In genomic region chr22:38760477-38761201, GRCh38 we compare ENCODE assay signal across 12 cellular contexts. TPM values are rescaled to one million over a fixed set of nuclear protein-coding genes. Genes with fewer than 3 reads are reported as not detected.
DNase-seq lines count a peak whose midpoint lies in the region; ATAC-seq, FAIRE-seq and TF ChIP-seq lines count a peak whose summit lies in the region.
"Had no signal": no experiment of that assay in that cellular context is flagged by ENCODE, and none has a peak within 500 bp of the region (broad histone marks: within the 10 kb centered on the region; RNA-seq: fewer than 3 reads in every experiment).

No MANE protein-coding gene starts in this region.

- H4K91ac ChIP-seq in neuronal stem cell (ENCODE audit: low read depth, low read length, poor library complexity), result peak overlapping the region; percentile 82

- no peak overlapping the region for H3K27ac Mint-ChIP-seq in natural killer cell
- H3K27ac Mint-ChIP-seq: activated CD4-positive, alpha-beta memory T cell treated with anti-CD3 and anti-CD28 coated beads, Interleukin-2, amount 10 ng/mL, durations not matched to agents 7 days and 5 days had no signal

- H2AK5ac ChIP-seq in neuronal stem cell (ENCODE audit: low read depth, low read length), result no peak overlapping the region

- FAIRE-seq in GM12878 (lab: Jason Lieb, UNC), result no peak

- ATAC-seq in GM12878 (no peak), natural killer cell (no peak)
- ATAC-seq: left colon, sciatic nerve had no signal

- DNase-seq in NCI-H1417 (lab: John Stamatoyannopoulos, UW) (peak; percentile 10 to 61 (median 50)), NCI-H1417 treated with DMSO at 0.1 percent for 48 hours (lab: John Stamatoyannopoulos, UW) (no peak), NCI-H1694 (lab: John Stamatoyannopoulos, UW) (peak; percentile 81), GM12878 (ENCODE audit: low read depth, low spot score) (no peak), neuronal stem cell (ENCODE audit: low spot score) (no peak), medulla oblongata (ENCODE audit: extremely low spot score) (no peak), natural killer cell (no peak)
- DNase-seq in activated CD4-positive, alpha-beta T cell treated with anti-CD3 and anti-CD28 coated beads, Interleukin-2, amount 50 U/mL, for 4 hours, result no peak
- DNase-seq: activated CD4-positive, alpha-beta memory T cell treated with anti-CD3 and anti-CD28 coated beads, Interleukin-2, amount 10 ng/mL, durations not matched to agents 7 days and 5 days; amniotic stem cell; left colon had no signal

- H3K27ac ChIP-seq in GM12878 (ENCODE audit: control insufficient read depth, insufficient read depth) (no peak overlapping the region), neuronal stem cell (replicated peaks; ENCODE audit: low read length) (no peak overlapping the region)

- H4K8ac ChIP-seq in neuronal stem cell (ENCODE audit: low read depth, low read length), result peak overlapping the region; percentile 84

- CTCF ChIA-PET in GM12878 (lab: Yijun Ruan, JAX), result interaction anchor here (7.5 kb wide), 1 partner anchor 8 kb away, joined by 42 read pairs; no protein-coding TSS in a partner anchor

- SMC1A ChIA-PET in GM12878 (lab: Charles Lee; ENCODE audit: uncharacterized antibody, unreplicated experiment), result no interaction called here

- H3K4me3 ChIP-seq in GM12878 (no peak overlapping the region), neuronal stem cell (ENCODE audit: low read length in 2 of 2) (no peak overlapping the region)

- POLR2A ChIA-PET in GM12878 (lab: Charles Lee), result interaction anchor here (0.5 kb wide), 1 partner anchor 13 kb away, joined by 4 read pairs; no protein-coding TSS in a partner anchor

- H2BK12ac ChIP-seq in neuronal stem cell (ENCODE audit: low read length), result no peak overlapping the region

- peaks cover 2% of the 10 kb centered on the region for H3K79me1 ChIP-seq in neuronal stem cell (ENCODE audit: low read depth, low read length)

- no peaks in the 10 kb centered on the region for H3K27me3 Mint-ChIP-seq in natural killer cell (ENCODE audit: low read depth in 2 of 2)
- H3K27me3 Mint-ChIP-seq: activated CD4-positive, alpha-beta memory T cell treated with anti-CD3 and anti-CD28 coated beads, Interleukin-2, amount 10 ng/mL, durations not matched to agents 7 days and 5 days had no signal

- H2BK5ac ChIP-seq in neuronal stem cell (ENCODE audit: low read length), result no peak overlapping the region

- H2AFZ ChIP-seq in GM12878 (ENCODE audit: control insufficient read depth, low read depth, low read length) (no peak overlapping the region), neuronal stem cell (ENCODE audit: low read length) (no peak overlapping the region)

- no peaks in the 10 kb centered on the region for H3K27me3 ChIP-seq in GM12878 (replicated peaks in 1 of 2; ENCODE audit: control insufficient read depth in 2 of 2, insufficient read depth in 2 of 2, low read length in 1 of 2)
- H3K27me3 ChIP-seq in neuronal stem cell (ENCODE audit: control insufficient read depth in 3 of 3, insufficient read depth in 3 of 3, low read depth in 1 of 3, low read length in 3 of 3), result peaks cover 0 to 7% (median 2%) of the 10 kb centered on the region in 3 experiments

- no peak overlapping the region for H3K4ac ChIP-seq in neuronal stem cell (ENCODE audit: low read length)

- H3K4me3 Mint-ChIP-seq in natural killer cell, result no peak overlapping the region
- H3K4me3 Mint-ChIP-seq: activated CD4-positive, alpha-beta memory T cell treated with anti-CD3 and anti-CD28 coated beads, Interleukin-2, amount 10 ng/mL, durations not matched to agents 7 days and 5 days had no signal

- peak overlapping the region; percentile 55 for H2BK15ac ChIP-seq in neuronal stem cell (ENCODE audit: low read length)

- H4K20me1 ChIP-seq in GM12878 (ENCODE audit: control insufficient read depth, insufficient read depth), result no peaks in the 10 kb centered on the region

- no peak for TF ChIP-seq RAD21 in GM12878 (IDR thresholded peaks at IDR 0.05; ENCODE audit: insufficient read depth, low read depth, low read length)

- no peaks in the 10 kb centered on the region for H3K36me3 ChIP-seq in GM12878 (ENCODE audit: control insufficient read depth in 2 of 2, insufficient read depth in 2 of 2, low read length in 1 of 2)
- H3K36me3 ChIP-seq in neuronal stem cell (replicated peaks in 1 of 2; ENCODE audit: control insufficient read depth in 2 of 2, insufficient read depth in 2 of 2, low read length in 2 of 2), result no peaks in the 10 kb centered on the region

- RAD21 ChIA-PET in GM12878 (lab: Charles Lee; ENCODE audit: unreplicated experiment), result no interaction called here

- intact Hi-C loops in GM12878 (cut with micrococcal nuclease; ENCODE audit: unreplicated experiment), result loop anchor here (10.0 kb wide), 2 partner anchors 364 to 554 kb away; partner anchors contain the start of gene RPL3
- intact Hi-C loops in natural killer cell (cut with micrococcal nuclease), result no loop called here

- H2BK120ac ChIP-seq in neuronal stem cell (ENCODE audit: low read depth, low read length), result no peak overlapping the region

- no peak overlapping the region for H3K23ac ChIP-seq in neuronal stem cell (ENCODE audit: low read depth, low read length, poor library complexity)

- in situ Hi-C loops in GM12878 (cut with MboI), result loop anchor here (10.0 kb wide), 1 partner anchor 364 kb away; no protein-coding TSS in a partner anchor

- no peaks in the 10 kb centered on the region for H3K9me3 Mint-ChIP-seq in natural killer cell
- H3K9me3 Mint-ChIP-seq: activated CD4-positive, alpha-beta memory T cell treated with anti-CD3 and anti-CD28 coated beads, Interleukin-2, amount 10 ng/mL, durations not matched to agents 7 days and 5 days had no signal

- peaks cover 12% of the 10 kb centered on the region for H3K79me2 ChIP-seq in GM12878 (ENCODE audit: control insufficient read depth, insufficient read depth, low read length)

- H3K4me2 ChIP-seq in GM12878 (ENCODE audit: control insufficient read depth, insufficient read depth) (no peak overlapping the region), neuronal stem cell (ENCODE audit: insufficient read depth, low read length, poor library complexity, severe bottlenecking) (no peak overlapping the region)

- no peak overlapping the region for H3K14ac ChIP-seq in neuronal stem cell (ENCODE audit: low read length)

- WGBS in GM12878 (ENCODE audit: insufficient coverage, insufficient replicate concordance, low lambda C conversion rate, missing lambda C conversion rate), result 77% methylated on average over 12 of the region's 12 CpGs
- WGBS in neuronal stem cell (ENCODE audit: extremely low coverage in 2 of 2, insufficient read length in 2 of 2, insufficient replicate concordance in 1 of 2), 2 donors, result no CpG with 5 or more reads among the region's 12 CpGs

- H3K18ac ChIP-seq in neuronal stem cell (ENCODE audit: low read length), result peak overlapping the region; percentile 71

- TF ChIP-seq CTCF in GM12878 (IDR thresholded peaks at IDR 0.05 in 2 of 3, conservative IDR thresholded peaks at IDR 0.05 in 1 of 3; ENCODE audit: control insufficient read depth in 2 of 3, extremely low read depth in 1 of 3, insufficient read depth in 1 of 3, low read depth in 3 of 3, low read length in 3 of 3) (no peak), natural killer cell (IDR thresholded peaks at IDR 0.05) (no peak)

- TF ChIP-seq EP300 in GM12878 (IDR thresholded peaks at IDR 0.05; ENCODE audit: borderline replicate concordance in 1 of 2, control insufficient read depth in 1 of 2, low read depth in 2 of 2, low read length in 2 of 2), result no peak

- H3K36me3 Mint-ChIP-seq in natural killer cell, result no peaks in the 10 kb centered on the region

- H3K9me3 ChIP-seq in GM12878 (replicated peaks; ENCODE audit: control insufficient read depth, insufficient read depth, low read length), result no peaks in the 10 kb centered on the region
- H3K9me3 ChIP-seq in neuronal stem cell (replicated peaks in 1 of 2; ENCODE audit: control insufficient read depth in 2 of 2, insufficient read depth in 1 of 2, low read depth in 1 of 2, low read length in 2 of 2), result peaks cover 0 to 2% of the 10 kb centered on the region in 2 donors

- no TSS peak for BruUV-seq in GM12878 (replicated peaks; lab: Mats Ljungman, UMichigan)

- H3K4me1 ChIP-seq in GM12878 (ENCODE audit: control insufficient read depth, insufficient read depth, low read length), result peaks cover 25% of the 10 kb centered on the region
- peaks cover 7 to 15% of the 10 kb centered on the region in 2 donors for H3K4me1 ChIP-seq in neuronal stem cell (ENCODE audit: control insufficient read depth in 2 of 2, insufficient read depth in 1 of 2, low read depth in 1 of 2, low read length in 2 of 2)

- H3K9ac ChIP-seq in GM12878 (ENCODE audit: control insufficient read depth, insufficient read depth, low read length) (no peak overlapping the region), neuronal stem cell (ENCODE audit: low read depth, low read length, poor library complexity) (peak overlapping the region; percentile 13)

- no peak for TF ChIP-seq POLR2A in GM12878 (IDR thresholded peaks at IDR 0.05; ENCODE audit: low read depth, low read length)

- peaks cover 21 to 34% of the 10 kb centered on the region in 2 donors for H3K4me1 Mint-ChIP-seq in natural killer cell

RNA-seq across cellular contexts. Expression of gene SUN2, which starts 4.8 kb away (rescaled TPM):
- 163 and 168 TPM in 2 replicates for total RNA-seq in GM12878 (2013; cell fraction: nucleolus; rRNA removed)
- total RNA-seq in GM12878 (2014; rRNA removed), result 69.8 and 87.5 TPM in 2 replicates
- total RNA-seq in GM12878 (2014; rRNA removed; fragmentation: Illumina TruSeq; extraction: Trizol), result 30.6 and 33.1 TPM in 2 replicates
- 93.4 and 107 TPM in 2 replicates for total RNA-seq in GM12878 (2021)
- 26.3 TPM for polyA plus RNA-seq in GM12878 (2011; ENCODE audit: low read depth)
- 18.6 and 38.7 TPM in 2 replicates for polyA plus RNA-seq in GM12878 (2011; rRNA removed)
- polyA plus RNA-seq in GM12878 (2011; cell fraction: cytosol; rRNA removed), result 48.0 and 68.9 TPM in 2 replicates
- polyA plus RNA-seq in GM12878 (2011; cell fraction: nucleus; rRNA removed), result 156 and 202 TPM in 2 replicates
- polyA plus RNA-seq in GM12878 (2012), result 56.9 and 62.2 TPM in 2 replicates
- 8.7 and 26.2 TPM in 2 replicates for polyA plus RNA-seq in GM12878 (2014; fragmentation: Illumina TruSeq; extraction: Trizol)
- polyA plus RNA-seq in GM12878 (2014; fragmentation: Nextera tagmentation; extraction: Ambion mirVana), result under 1 TPM; 0.18 to 0.95 TPM
- polyA plus RNA-seq in GM12878 (2014; rRNA removed), result 78.0 and 103 TPM in 2 replicates
- 10 to 100 TPM; 10.4 to 40.8 TPM for polyA plus RNA-seq in GM12878 (2016; fragmentation: Nextera tagmentation; extraction: Ambion mirVana)
- 49.2 and 105 TPM in 2 replicates for polyA minus RNA-seq in GM12878 (2011; rRNA and poly(A)+ RNA removed)
- polyA minus RNA-seq in GM12878 (2011; cell fraction: cytosol; rRNA and poly(A)+ RNA removed), result 31.7 and 37.9 TPM in 2 replicates
- 52.8 and 89.5 TPM in 2 replicates for polyA minus RNA-seq in GM12878 (2011; cell fraction: nucleus; rRNA and poly(A)+ RNA removed)
- 19.4 TPM for polyA plus RNA-seq in neuronal stem cell (2013, experiment 1 of 2)
- 19.4 TPM for polyA plus RNA-seq in neuronal stem cell (2013, experiment 2 of 2)
- 1,000 to 10,000 TPM in 1 of 3 donors, 100 to 1,000 TPM in 2; 882 to 1,056 (median 886) TPM for total RNA-seq in natural killer cell

RNA-seq across cellular contexts. Expression of gene DNAL4, which starts 33.3 kb away (rescaled TPM):
- total RNA-seq in GM12878 (2013; cell fraction: nucleolus; rRNA removed), result 2.8 and 4.9 TPM in 2 replicates
- total RNA-seq in GM12878 (2014; rRNA removed) (6.6 and 7.0 TPM in 2 replicates), GM12878 (2014; rRNA removed; fragmentation: Illumina TruSeq; extraction: Trizol) (4.7 and 5.3 TPM in 2 replicates), GM12878 (2021) (5.1 and 6.3 TPM in 2 replicates), natural killer cell (1 to 10 TPM; 5.4 to 9.8 (median 6.2) TPM)
- polyA plus RNA-seq in GM12878 (2011; ENCODE audit: low read depth), result 2.8 TPM
- polyA plus RNA-seq in GM12878 (2011; rRNA removed) (3.9 and 4.5 TPM in 2 replicates), GM12878 (2014; fragmentation: Illumina TruSeq; extraction: Trizol) (3.5 and 8.0 TPM in 2 replicates), GM12878 (2014; fragmentation: Nextera tagmentation; extraction: Ambion mirVana) (under 1 TPM in 1 of 2 experiments, not detected in 1; 0.35 TPM), GM12878 (2014; rRNA removed) (8.5 and 8.9 TPM in 2 replicates), GM12878 (2016; fragmentation: Nextera tagmentation; extraction: Ambion mirVana) (1 to 10 TPM; 6.3 to 7.8 TPM)
- polyA plus RNA-seq in GM12878 (2011; cell fraction: cytosol; rRNA removed), result 7.1 and 8.4 TPM in 2 replicates
- polyA plus RNA-seq in GM12878 (2011; cell fraction: nucleus; rRNA removed), result 3.3 and 5.9 TPM in 2 replicates
- polyA plus RNA-seq in GM12878 (2012), result 6.4 and 7.2 TPM in 2 replicates
- 3.1 and 4.8 TPM in 2 replicates for polyA minus RNA-seq in GM12878 (2011; rRNA and poly(A)+ RNA removed)
- 1.6 and 1.8 TPM in 2 replicates for polyA minus RNA-seq in GM12878 (2011; cell fraction: cytosol; rRNA and poly(A)+ RNA removed)
- polyA minus RNA-seq in GM12878 (2011; cell fraction: nucleus; rRNA and poly(A)+ RNA removed), result 0.97 and 1.7 TPM in 2 replicates
- polyA plus RNA-seq in neuronal stem cell (2013, experiment 1 of 2), result 23.4 TPM
- 22.3 TPM for polyA plus RNA-seq in neuronal stem cell (2013, experiment 2 of 2)

RNA-seq across cellular contexts. Expression of gene GTPBP1, which starts 54.9 kb away (rescaled TPM):
- total RNA-seq in GM12878 (2013; cell fraction: nucleolus; rRNA removed), result 156 and 196 TPM in 2 replicates
- total RNA-seq in GM12878 (2014; rRNA removed), result 33.8 and 39.1 TPM in 2 replicates
- 20.6 and 20.8 TPM in 2 replicates for total RNA-seq in GM12878 (2014; rRNA removed; fragmentation: Illumina TruSeq; extraction: Trizol)
- 55.7 and 63.1 TPM in 2 replicates for total RNA-seq in GM12878 (2021)
- 25.3 TPM for polyA plus RNA-seq in GM12878 (2011; ENCODE audit: low read depth)
- 28.0 and 47.0 TPM in 2 replicates for polyA plus RNA-seq in GM12878 (2011; rRNA removed)
- 32.9 and 43.9 TPM in 2 replicates for polyA plus RNA-seq in GM12878 (2011; cell fraction: cytosol; rRNA removed)
- 185 and 188 TPM in 2 replicates for polyA plus RNA-seq in GM12878 (2011; cell fraction: nucleus; rRNA removed)
- 37.0 and 38.4 TPM in 2 replicates for polyA plus RNA-seq in GM12878 (2012)
- 16.6 and 39.2 TPM in 2 replicates for polyA plus RNA-seq in GM12878 (2014; fragmentation: Illumina TruSeq; extraction: Trizol)
- polyA plus RNA-seq in GM12878 (2014; fragmentation: Nextera tagmentation; extraction: Ambion mirVana), result 1 to 10 TPM in 1 of 2 experiments, under 1 TPM in 1; 0.89 to 1.9 TPM
- 46.2 and 57.3 TPM in 2 replicates for polyA plus RNA-seq in GM12878 (2014; rRNA removed)
- polyA plus RNA-seq in GM12878 (2016; fragmentation: Nextera tagmentation; extraction: Ambion mirVana), result 10 to 100 TPM; 25.7 to 29.3 TPM
- polyA minus RNA-seq in GM12878 (2011; rRNA and poly(A)+ RNA removed), result 56.7 and 73.3 TPM in 2 replicates
- 15.3 and 19.2 TPM in 2 replicates for polyA minus RNA-seq in GM12878 (2011; cell fraction: cytosol; rRNA and poly(A)+ RNA removed)
- polyA minus RNA-seq in GM12878 (2011; cell fraction: nucleus; rRNA and poly(A)+ RNA removed), result 76.4 and 113 TPM in 2 replicates
- 47.8 TPM for polyA plus RNA-seq in neuronal stem cell (2013, experiment 1 of 2)
- 48.3 TPM for polyA plus RNA-seq in neuronal stem cell (2013, experiment 2 of 2)
- 100 to 1,000 TPM; 236 to 259 (median 249) TPM for total RNA-seq in natural killer cell

RNA-seq across cellular contexts. Expression of gene JOSD1, which starts 59.9 kb away (rescaled TPM):
- 42.3 and 42.8 TPM in 2 replicates for total RNA-seq in GM12878 (2013; cell fraction: nucleolus; rRNA removed)
- 50.4 and 65.1 TPM in 2 replicates for total RNA-seq in GM12878 (2014; rRNA removed)
- total RNA-seq in GM12878 (2014; rRNA removed; fragmentation: Illumina TruSeq; extraction: Trizol), result 37.1 and 37.9 TPM in 2 replicates
- total RNA-seq in GM12878 (2021), result 48.1 and 53.4 TPM in 2 replicates
- 24.6 TPM for polyA plus RNA-seq in GM12878 (2011; ENCODE audit: low read depth)
- 47.4 and 54.6 TPM in 2 replicates for polyA plus RNA-seq in GM12878 (2011; rRNA removed)
- 70.1 and 74.6 TPM in 2 replicates for polyA plus RNA-seq in GM12878 (2011; cell fraction: cytosol; rRNA removed)
- polyA plus RNA-seq in GM12878 (2011; cell fraction: nucleus; rRNA removed), result 35.7 and 38.5 TPM in 2 replicates
- 33.3 and 35.5 TPM in 2 replicates for polyA plus RNA-seq in GM12878 (2012)
- polyA plus RNA-seq in GM12878 (2014; fragmentation: Illumina TruSeq; extraction: Trizol), result 43.9 and 48.6 TPM in 2 replicates
- polyA plus RNA-seq in GM12878 (2014; fragmentation: Nextera tagmentation; extraction: Ambion mirVana), result 10 to 100 TPM; 11.9 to 15.9 TPM
- polyA plus RNA-seq in GM12878 (2014; rRNA removed), result 50.0 and 50.8 TPM in 2 replicates
- polyA plus RNA-seq in GM12878 (2016; fragmentation: Nextera tagmentation; extraction: Ambion mirVana), result 1 to 10 TPM; 6.2 to 7.8 TPM
- 46.8 and 52.2 TPM in 2 replicates for polyA minus RNA-seq in GM12878 (2011; rRNA and poly(A)+ RNA removed)
- polyA minus RNA-seq in GM12878 (2011; cell fraction: cytosol; rRNA and poly(A)+ RNA removed), result 24.2 and 27.9 TPM in 2 replicates
- polyA minus RNA-seq in GM12878 (2011; cell fraction: nucleus; rRNA and poly(A)+ RNA removed), result 11.6 and 18.6 TPM in 2 replicates
- polyA plus RNA-seq in neuronal stem cell (2013, experiment 1 of 2), result 22.9 TPM
- 21.5 TPM for polyA plus RNA-seq in neuronal stem cell (2013, experiment 2 of 2)
- total RNA-seq in natural killer cell, result 100 to 1,000 TPM; 123 to 165 (median 128) TPM

Comparison
In these comparisons a context has a peak if more than half of its experiments do, and no peak if none do; other contexts are left out.
1. DNase-seq: peak in NCI-H1417 (3 of 3) and NCI-H1694 (single experiment); none in NCI-H1417 treated with DMSO at 0.1 percent for 48 hours (single experiment), GM12878 (single experiment), neuronal stem cell (single experiment), medulla oblongata (single experiment), activated CD4-positive, alpha-beta T cell treated with anti-CD3 and anti-CD28 coated beads, Interleukin-2, amount 50 U/mL, for 4 hours (0 of 2) and natural killer cell (single experiment).
2. RNA of gene SUN2, which starts 4.8 kb away (total RNA-seq): 882 to 1,056 TPM in natural killer cell; 30.6 to 168 TPM in GM12878; every median in the first group is over 4 times any median in the second.